ENCODE assay signal across 8 cellular contexts in the genomic region with DNA sequence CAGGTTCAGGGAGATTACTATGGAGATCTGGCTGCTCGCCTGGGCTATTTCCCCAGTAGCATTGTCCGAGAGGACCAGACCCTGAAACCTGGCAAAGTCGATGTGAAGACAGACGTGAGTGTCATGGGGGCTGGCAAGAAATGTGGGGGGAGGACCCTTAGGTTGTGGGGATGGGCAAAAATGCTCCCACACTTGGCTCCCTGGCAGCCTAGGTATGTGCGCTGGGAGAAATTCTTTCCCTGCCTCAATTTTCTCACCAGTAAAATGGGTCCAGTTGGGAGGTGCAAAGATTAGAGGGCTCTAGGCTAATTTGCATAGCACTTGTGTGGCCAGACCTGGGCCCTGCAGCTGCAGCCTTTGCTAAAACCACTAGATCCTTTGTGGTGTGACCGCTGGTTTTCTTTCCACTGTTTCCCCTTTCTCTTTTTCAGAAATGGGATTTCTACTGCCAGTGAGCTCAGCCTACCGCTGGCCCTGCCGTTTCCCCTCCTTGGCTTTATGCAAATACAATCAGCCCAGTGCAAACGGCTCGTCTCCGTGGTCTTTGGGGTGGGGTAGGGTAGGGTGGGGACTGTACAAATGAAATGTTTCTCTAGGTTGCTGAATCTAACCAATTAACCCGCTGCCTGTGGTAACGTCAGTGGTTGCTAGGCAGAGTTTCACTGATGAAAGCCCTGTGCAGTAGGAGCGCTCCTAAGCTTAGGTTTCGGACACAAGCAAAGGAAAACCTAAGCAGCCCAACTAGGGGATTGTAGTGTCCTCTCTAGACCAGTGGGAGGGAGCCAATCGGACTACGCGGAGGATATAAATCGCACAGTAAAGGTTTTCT. TPM values are rescaled to one million over a fixed set of nuclear protein-coding genes. Genes with fewer than 3 reads are reported as not detected.
DNase-seq lines count a peak whose midpoint lies in the region; ATAC-seq and TF ChIP-seq lines count a peak whose summit lies in the region.

No MANE protein-coding gene starts in this region.

- H3K9me3 ChIP-seq in SK-N-SH (no peaks in the 10 kb centered on the region), thyroid gland (no peaks in the 10 kb centered on the region)

- H3K79me2 ChIP-seq in SK-N-SH (ENCODE audit: insufficient read depth): peaks cover 15% of the 10 kb centered on the region; the same call in 1 of the 2 replicates

- peak; percentile 51 for ATAC-seq in HG02588 (IDR thresholded peaks at IDR 0.05; ENCODE audit: unreplicated experiment)

- no peak for TF ChIP-seq RAD21 in SK-N-SH (IDR thresholded peaks at IDR 0.05; ENCODE audit: low read length)

- H3K4me3 ChIP-seq in NB4 (ENCODE audit: low read depth, low read length): peak overlapping the region; percentile 62
- peak overlapping the region; percentile 61 to 67 for H3K4me3 ChIP-seq in SK-N-SH (ENCODE audit: low read depth in 2 of 2, low read length in 1 of 2)
- H3K4me3 ChIP-seq in thyroid gland (replicated peaks in 1 of 3): peak overlapping the region in 2 of 3 donors; percentile 31 to 63

- peaks cover 51% of the 10 kb centered on the region for H3K4me1 Mint-ChIP-seq in activated naive CD8-positive, alpha-beta T cell treated with anti-CD3 and anti-CD28 coated beads for 36 hours
- H3K4me1 Mint-ChIP-seq in osteocyte (ENCODE audit: unreplicated experiment): peaks cover 24% of the 10 kb centered on the region

- no peaks in the 10 kb centered on the region for H3K9me3 Mint-ChIP-seq in activated naive CD8-positive, alpha-beta T cell treated with anti-CD3 and anti-CD28 coated beads for 36 hours
- no peaks in the 10 kb centered on the region for H3K9me3 Mint-ChIP-seq in osteocyte (ENCODE audit: unreplicated experiment)

- H3K9me2 ChIP-seq in SK-N-SH: no peaks in the 10 kb centered on the region

- H3K36me3 ChIP-seq in SK-N-SH (replicated peaks in 1 of 2; ENCODE audit: control insufficient read depth in 1 of 2, insufficient read depth in 2 of 2, low read length in 1 of 2): no peaks in the 10 kb centered on the region
- H3K36me3 ChIP-seq in thyroid gland: no peaks in the 10 kb centered on the region

- intact Hi-C loops in head of caudate nucleus (cut with DNase I) (no loop called here), thyroid gland (cut with DNase I) (no loop called here)

- TF ChIP-seq POLR2A in NB4 (IDR thresholded peaks at IDR 0.05; ENCODE audit: extremely low read depth, insufficient read length): no peak
- no peak for TF ChIP-seq POLR2A in thyroid gland (IDR thresholded peaks at IDR 0.05)

- H3K4me1 ChIP-seq in SK-N-SH (ENCODE audit: control insufficient read depth in 1 of 2, insufficient read depth in 2 of 2, low read depth in 1 of 2, low read length in 1 of 2): peaks cover 6 to 9% of the 10 kb centered on the region in 2 experiments; a peak in 2 of 4 replicates
- H3K4me1 ChIP-seq in thyroid gland: peaks cover 12 to 14% of the 10 kb centered on the region in 2 donors

- H3F3A ChIP-seq in SK-N-SH (replicated peaks; ENCODE audit: insufficient read depth): peaks cover 13% of the 10 kb centered on the region

- H2AFZ ChIP-seq in SK-N-SH (ENCODE audit: low read depth): peak overlapping the region; percentile 80

- peak overlapping the region; percentile 94 for H3K27ac Mint-ChIP-seq in activated naive CD8-positive, alpha-beta T cell treated with anti-CD3 and anti-CD28 coated beads for 36 hours
- H3K27ac Mint-ChIP-seq in osteocyte (ENCODE audit: unreplicated experiment): peak overlapping the region; percentile 99

- 11% methylated on average over 19 of the region's 19 CpGs for WGBS in SK-N-SH (ENCODE audit: low lambda C conversion rate)
- WGBS in thyroid gland, 2 donors: 9 to 12% methylated on average over 19 of the region's 19 CpGs

- H3K27me3 ChIP-seq in SK-N-SH (ENCODE audit: insufficient read depth): no peaks in the 10 kb centered on the region
- H3K27me3 ChIP-seq in thyroid gland: no peaks in the 10 kb centered on the region

- TF ChIP-seq EP300 in SK-N-SH (IDR thresholded peaks at IDR 0.05; ENCODE audit: borderline replicate concordance in 1 of 2, low read depth in 1 of 2, low read length in 1 of 2): no peak

- peak overlapping the region; percentile 80 for H3K4me2 ChIP-seq in SK-N-SH

- H3K27ac ChIP-seq in SK-N-SH (ENCODE audit: low read depth in 2 of 2, low read length in 1 of 2): peak overlapping the region; percentile 97 to 99
- H3K27ac ChIP-seq in thyroid gland: peak overlapping the region; percentile 62 to 88 (median 88)

- no peaks in the 10 kb centered on the region for H3K27me3 Mint-ChIP-seq in activated naive CD8-positive, alpha-beta T cell treated with anti-CD3 and anti-CD28 coated beads for 36 hours
- H3K27me3 Mint-ChIP-seq in osteocyte (ENCODE audit: unreplicated experiment): no peaks in the 10 kb centered on the region

- no peak for TF ChIP-seq CTCF in NB4 (IDR thresholded peaks at IDR 0.05; ENCODE audit: low read depth, low read length)
- no peak for TF ChIP-seq CTCF in SK-N-SH (IDR thresholded peaks at IDR 0.05)
- TF ChIP-seq CTCF in osteocyte (IDR thresholded peaks at IDR 0.05): no peak
- TF ChIP-seq CTCF in thyroid gland (IDR thresholded peaks at IDR 0.05): no peak

- peaks cover 13% of the 10 kb centered on the region for H3K36me3 Mint-ChIP-seq in activated naive CD8-positive, alpha-beta T cell treated with anti-CD3 and anti-CD28 coated beads for 36 hours
- peaks cover 3% of the 10 kb centered on the region for H3K36me3 Mint-ChIP-seq in osteocyte (ENCODE audit: unreplicated experiment)

- H4K20me1 ChIP-seq in SK-N-SH (ENCODE audit: insufficient read depth): no peaks in the 10 kb centered on the region

- CTCF ChIA-PET in SK-N-SH (lab: Yijun Ruan, JAX): interaction anchor here (0.6 to 2.4 kb wide), 8 partner anchors 17 to 248 kb away, joined by 3 to 20 read pairs (median 3); a partner anchor contains a TSS

- H3K4me3 Mint-ChIP-seq in activated naive CD8-positive, alpha-beta T cell treated with anti-CD3 and anti-CD28 coated beads for 36 hours: peak overlapping the region; percentile 92
- H3K4me3 Mint-ChIP-seq in osteocyte (ENCODE audit: unreplicated experiment): peak overlapping the region; percentile 89

- peak; percentile 67 for DNase-seq in GM04503 (ENCODE audit: low read depth)
- DNase-seq in NB4 (ENCODE audit: low read depth): peak; percentile 96
- peak; percentile 82 for DNase-seq in SK-N-SH
- DNase-seq in activated naive CD8-positive, alpha-beta T cell treated with anti-CD3 and anti-CD28 coated beads for 36 hours: peak; percentile 88
- peak; percentile 53 to 98 (median 92) for DNase-seq in head of caudate nucleus
- DNase-seq in osteocyte (ENCODE audit: extremely low spot score, unreplicated experiment): peak; percentile 93
- peak; percentile 91 to 92 for DNase-seq in thyroid gland

- POLR2A ChIA-PET in SK-N-SH (lab: Yijun Ruan, JAX): interaction anchor here (0.8 to 3.3 kb wide), 11 partner anchors 9 to 1083 kb away, joined by 3 to 31 read pairs (median 7); a partner anchor contains a TSS

- H3K9ac ChIP-seq in SK-N-SH: peak overlapping the region; percentile 81

TF ChIP-seq in SK-N-SH, 30 proteins besides CTCF, POLR2A, EP300 and RAD21 (continues in another document):
- TF ChIP-seq TEAD4 (IDR thresholded peaks at IDR 0.05; ENCODE audit: borderline replicate concordance, insufficient read depth) (no peak), MXI1 (IDR thresholded peaks at IDR 0.05; ENCODE audit: low read depth, low read length) (no peak)

RNA-seq across cellular contexts. Expression of a gene that starts 0.9 kb away (rescaled TPM):
- polyA plus RNA-seq in SK-N-SH (2012; rRNA removed): 49.1 and 53.2 TPM in 2 replicates
- 25.6 and 37.3 TPM in 2 replicates for polyA plus RNA-seq in SK-N-SH (2012; cell fraction: cytosol; rRNA removed)
- 72.9 and 92.4 TPM in 2 replicates for polyA plus RNA-seq in SK-N-SH (2012; cell fraction: nucleus; rRNA removed)
- 10 to 100 TPM; 26.0 to 27.2 TPM for total RNA-seq in activated naive CD8-positive, alpha-beta T cell treated with anti-CD3 and anti-CD28 coated beads for 36 hours
- total RNA-seq in osteocyte (19.7 and 20.4 TPM in 2 replicates), thyroid gland (10 to 100 TPM; 21.5 to 56.6 (median 31.5) TPM)

RNA-seq across cellular contexts. Expression of a gene that starts 1.9 kb away (rescaled TPM):
- 0.47 TPM in 1 of 2 replicates, not detected in the other for polyA plus RNA-seq in SK-N-SH (2012; rRNA removed)
- 0.38 TPM in 1 of 2 replicates, not detected in the other for polyA plus RNA-seq in SK-N-SH (2012; cell fraction: cytosol; rRNA removed)
- 0.22 and 0.50 TPM in 2 replicates for polyA plus RNA-seq in SK-N-SH (2012; cell fraction: nucleus; rRNA removed)
- not detected for total RNA-seq in activated naive CD8-positive, alpha-beta T cell treated with anti-CD3 and anti-CD28 coated beads for 36 hours
- total RNA-seq in osteocyte (2.0 TPM in 1 of 2 replicates, not detected in the other), thyroid gland (not detected)

RNA-seq across cellular contexts. Expression of a gene that starts 21.8 kb away (rescaled TPM):
- 39.7 and 43.0 TPM in 2 replicates for polyA plus RNA-seq in SK-N-SH (2012; rRNA removed)
- 15.8 and 28.4 TPM in 2 replicates for polyA plus RNA-seq in SK-N-SH (2012; cell fraction: cytosol; rRNA removed)
- 68.5 and 79.1 TPM in 2 replicates for polyA plus RNA-seq in SK-N-SH (2012; cell fraction: nucleus; rRNA removed)
- 100 to 1,000 TPM in 1 of 2 experiments, 10 to 100 TPM in 1; 97.2 to 100 TPM for total RNA-seq in activated naive CD8-positive, alpha-beta T cell treated with anti-CD3 and anti-CD28 coated beads for 36 hours
- total RNA-seq in osteocyte (94.3 and 104 TPM in 2 replicates), thyroid gland (100 to 1,000 TPM in 2 of 4 donors, 10 to 100 TPM in 2; 94.2 to 120 (median 105) TPM)

RNA-seq across cellular contexts. Expression of a gene that starts 26.2 kb away (rescaled TPM):
- polyA plus RNA-seq in SK-N-SH (2012; rRNA removed): 69.5 and 121 TPM in 2 replicates
- 64.4 and 91.0 TPM in 2 replicates for polyA plus RNA-seq in SK-N-SH (2012; cell fraction: cytosol; rRNA removed)
- polyA plus RNA-seq in SK-N-SH (2012; cell fraction: nucleus; rRNA removed): 274 and 286 TPM in 2 replicates
- total RNA-seq in activated naive CD8-positive, alpha-beta T cell treated with anti-CD3 and anti-CD28 coated beads for 36 hours: 100 to 1,000 TPM; 237 to 252 TPM
- 48.0 and 53.2 TPM in 2 replicates for total RNA-seq in osteocyte
- total RNA-seq in thyroid gland: 10 to 100 TPM; 38.2 to 80.5 (median 55.1) TPM

RNA-seq across cellular contexts. Expression of a gene that starts 26.9 kb away (rescaled TPM):
- polyA plus RNA-seq in SK-N-SH (2012; rRNA removed): 4.5 and 6.4 TPM in 2 replicates
- 3.1 and 3.7 TPM in 2 replicates for polyA plus RNA-seq in SK-N-SH (2012; cell fraction: cytosol; rRNA removed)
- polyA plus RNA-seq in SK-N-SH (2012; cell fraction: nucleus; rRNA removed): 12.9 and 13.9 TPM in 2 replicates
- 10 to 100 TPM; 13.8 to 15.6 TPM for total RNA-seq in activated naive CD8-positive, alpha-beta T cell treated with anti-CD3 and anti-CD28 coated beads for 36 hours
- total RNA-seq in osteocyte (14.6 and 17.0 TPM in 2 replicates), thyroid gland (1 to 10 TPM; 3.3 to 8.5 (median 4.5) TPM)

Comparison
In these comparisons a context has a peak if more than half of its experiments do, and no peak if none do; other contexts are left out.
1. Peak in every context shown above with its lines: DNase-seq, ATAC-seq, H3K4me3 ChIP-seq and H3K27ac ChIP-seq.